Comparison of ENCODE assay signal across 1 cellular context in the genomic region with DNA sequence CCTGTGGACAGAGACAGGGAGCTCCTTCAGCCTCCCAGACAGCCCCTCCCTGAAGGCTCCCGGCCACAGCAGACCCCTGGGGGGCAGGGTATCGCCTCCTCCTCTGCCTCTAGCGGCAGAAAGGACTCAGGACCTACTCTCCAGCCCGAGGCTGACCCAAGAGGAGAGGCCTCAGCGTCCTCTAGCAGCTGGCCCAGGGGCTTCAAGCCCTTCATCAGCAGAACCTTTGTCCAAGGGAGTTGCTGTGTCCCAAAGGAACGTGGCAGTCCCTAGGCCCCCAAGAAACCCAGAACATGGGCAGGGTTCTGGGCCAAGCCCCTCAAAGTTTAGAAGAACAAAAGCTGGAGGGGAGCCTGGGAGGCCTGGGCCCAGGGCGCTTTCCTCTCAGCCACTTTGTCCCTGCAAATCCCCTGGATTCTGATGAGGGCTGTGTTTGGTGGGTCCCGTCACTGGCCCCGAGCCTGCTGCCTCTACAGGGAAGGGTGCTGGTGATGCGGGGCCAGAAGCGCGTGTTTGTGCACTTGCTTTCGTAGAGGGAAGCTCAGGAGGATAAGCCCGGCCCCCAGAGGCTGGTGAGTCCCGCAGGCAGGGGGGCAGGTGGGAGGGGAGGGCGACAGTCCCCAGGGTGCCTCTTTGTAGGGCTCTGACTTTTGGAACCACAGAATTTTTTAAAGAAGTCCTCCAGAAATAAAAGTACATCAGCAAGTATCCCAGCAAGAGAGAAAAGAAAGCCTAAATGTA.
TF ChIP-seq lines count a peak whose summit lies in the region.

No MANE protein-coding gene starts in this region.

TF ChIP-seq in HepG2, 621 proteins besides CTCF, POLR2A, EP300 and RAD21 (continued from another document and continues in another):
- TF ChIP-seq, protein P1, sequence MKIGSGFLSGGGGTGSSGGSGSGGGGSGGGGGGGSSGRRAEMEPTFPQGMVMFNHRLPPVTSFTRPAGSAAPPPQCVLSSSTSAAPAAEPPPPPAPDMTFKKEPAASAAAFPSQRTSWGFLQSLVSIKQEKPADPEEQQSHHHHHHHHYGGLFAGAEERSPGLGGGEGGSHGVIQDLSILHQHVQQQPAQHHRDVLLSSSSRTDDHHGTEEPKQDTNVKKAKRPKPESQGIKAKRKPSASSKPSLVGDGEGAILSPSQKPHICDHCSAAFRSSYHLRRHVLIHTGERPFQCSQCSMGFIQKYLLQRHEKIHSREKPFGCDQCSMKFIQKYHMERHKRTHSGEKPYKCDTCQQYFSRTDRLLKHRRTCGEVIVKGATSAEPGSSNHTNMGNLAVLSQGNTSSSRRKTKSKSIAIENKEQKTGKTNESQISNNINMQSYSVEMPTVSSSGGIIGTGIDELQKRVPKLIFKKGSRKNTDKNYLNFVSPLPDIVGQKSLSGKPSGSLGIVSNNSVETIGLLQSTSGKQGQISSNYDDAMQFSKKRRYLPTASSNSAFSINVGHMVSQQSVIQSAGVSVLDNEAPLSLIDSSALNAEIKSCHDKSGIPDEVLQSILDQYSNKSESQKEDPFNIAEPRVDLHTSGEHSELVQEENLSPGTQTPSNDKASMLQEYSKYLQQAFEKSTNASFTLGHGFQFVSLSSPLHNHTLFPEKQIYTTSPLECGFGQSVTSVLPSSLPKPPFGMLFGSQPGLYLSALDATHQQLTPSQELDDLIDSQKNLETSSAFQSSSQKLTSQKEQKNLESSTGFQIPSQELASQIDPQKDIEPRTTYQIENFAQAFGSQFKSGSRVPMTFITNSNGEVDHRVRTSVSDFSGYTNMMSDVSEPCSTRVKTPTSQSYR (CRISPR knock-in tag; IDR thresholded peaks at IDR 0.05; ENCODE audit: borderline replicate concordance) = peak; percentile 48; the same call in 1 of the 2 replicates
- TF ChIP-seq NFATC3 (CRISPR knock-in tag; IDR thresholded peaks at IDR 0.05) = no peak
- peak; percentile 62 for TF ChIP-seq ZNF501 (CRISPR knock-in tag; IDR thresholded peaks at IDR 0.05)
- TF ChIP-seq ZC3H4 (CRISPR knock-in tag; IDR thresholded peaks at IDR 0.05; ENCODE audit: borderline replicate concordance) = no peak
- TF ChIP-seq ZNF616 (CRISPR knock-in tag; IDR thresholded peaks at IDR 0.05; ENCODE audit: low read depth) = no peak
- TF ChIP-seq TEAD2 (CRISPR knock-in tag; IDR thresholded peaks at IDR 0.05) = no peak
- no peak for TF ChIP-seq CREM (IDR thresholded peaks at IDR 0.05)
- no peak for TF ChIP-seq CREM (CRISPR knock-in tag; IDR thresholded peaks at IDR 0.05)
- TF ChIP-seq ZNF232 (CRISPR knock-in tag; IDR thresholded peaks at IDR 0.05; ENCODE audit: borderline replicate concordance) = no peak
- TF ChIP-seq SCMH1 (CRISPR knock-in tag; IDR thresholded peaks at IDR 0.05; ENCODE audit: borderline replicate concordance) = no peak
- TF ChIP-seq ZSCAN29 (CRISPR knock-in tag; conservative IDR thresholded peaks at IDR 0.05) = peak; percentile 54; the same call in 1 of the 2 replicates
- no peak for TF ChIP-seq ELF1 (CRISPR knock-in tag; IDR thresholded peaks at IDR 0.05)
- TF ChIP-seq PAF1 (CRISPR knock-in tag; IDR thresholded peaks at IDR 0.05) = no peak
- TF ChIP-seq SP4 (CRISPR knock-in tag; IDR thresholded peaks at IDR 0.05) = no peak
- TF ChIP-seq TBX3 (IDR thresholded peaks at IDR 0.05; ENCODE audit: borderline replicate concordance) = no peak
- peak; percentile 64; the same call in 1 of the 2 replicates for TF ChIP-seq ZFX (CRISPR knock-in tag; IDR thresholded peaks at IDR 0.05; ENCODE audit: low read depth)
- TF ChIP-seq SP5 (CRISPR knock-in tag; IDR thresholded peaks at IDR 0.05; ENCODE audit: borderline replicate concordance, low read depth) = peak; percentile 21; the same call in 1 of the 2 replicates
- TF ChIP-seq BRCA1 (CRISPR knock-in tag; IDR thresholded peaks at IDR 0.05) = no peak
- TF ChIP-seq, protein P2, sequence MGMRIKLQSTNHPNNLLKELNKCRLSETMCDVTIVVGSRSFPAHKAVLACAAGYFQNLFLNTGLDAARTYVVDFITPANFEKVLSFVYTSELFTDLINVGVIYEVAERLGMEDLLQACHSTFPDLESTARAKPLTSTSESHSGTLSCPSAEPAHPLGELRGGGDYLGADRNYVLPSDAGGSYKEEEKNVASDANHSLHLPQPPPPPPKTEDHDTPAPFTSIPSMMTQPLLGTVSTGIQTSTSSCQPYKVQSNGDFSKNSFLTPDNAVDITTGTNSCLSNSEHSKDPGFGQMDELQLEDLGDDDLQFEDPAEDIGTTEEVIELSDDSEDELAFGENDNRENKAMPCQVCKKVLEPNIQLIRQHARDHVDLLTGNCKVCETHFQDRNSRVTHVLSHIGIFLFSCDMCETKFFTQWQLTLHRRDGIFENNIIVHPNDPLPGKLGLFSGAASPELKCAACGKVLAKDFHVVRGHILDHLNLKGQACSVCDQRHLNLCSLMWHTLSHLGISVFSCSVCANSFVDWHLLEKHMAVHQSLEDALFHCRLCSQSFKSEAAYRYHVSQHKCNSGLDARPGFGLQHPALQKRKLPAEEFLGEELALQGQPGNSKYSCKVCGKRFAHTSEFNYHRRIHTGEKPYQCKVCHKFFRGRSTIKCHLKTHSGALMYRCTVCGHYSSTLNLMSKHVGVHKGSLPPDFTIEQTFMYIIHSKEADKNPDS (CRISPR knock-in tag; IDR thresholded peaks at IDR 0.05) = no peak
- TF ChIP-seq, protein P3, sequence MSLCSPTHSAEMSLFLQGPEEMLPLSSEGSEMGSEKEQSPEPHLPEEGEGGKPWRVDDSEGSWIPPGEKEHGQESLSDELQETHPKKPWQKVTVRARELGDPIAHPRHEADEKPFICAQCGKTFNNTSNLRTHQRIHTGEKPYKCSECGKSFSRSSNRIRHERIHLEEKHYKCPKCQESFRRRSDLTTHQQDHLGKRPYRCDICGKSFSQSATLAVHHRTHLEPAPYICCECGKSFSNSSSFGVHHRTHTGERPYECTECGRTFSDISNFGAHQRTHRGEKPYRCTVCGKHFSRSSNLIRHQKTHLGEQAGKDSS (CRISPR knock-in tag; IDR thresholded peaks at IDR 0.05; ENCODE audit: borderline replicate concordance, low read depth) = 0 out of 2 replicates have a peak, but pooled peaks have one; percentile 23
- TF ChIP-seq ZNF33A (CRISPR knock-in tag; IDR thresholded peaks at IDR 0.05; ENCODE audit: borderline replicate concordance) = no peak
- no peak for TF ChIP-seq HHEX (CRISPR knock-in tag; IDR thresholded peaks at IDR 0.05)
- TF ChIP-seq SALL1 (CRISPR knock-in tag; IDR thresholded peaks at IDR 0.05) = peak; percentile 14; the same call in 1 of the 2 replicates
- TF ChIP-seq TGIF2 (CRISPR knock-in tag; IDR thresholded peaks at IDR 0.05) = no peak
- no peak for TF ChIP-seq DNMT3B (CRISPR knock-in tag; conservative IDR thresholded peaks at IDR 0.05)
- TF ChIP-seq, protein P4, sequence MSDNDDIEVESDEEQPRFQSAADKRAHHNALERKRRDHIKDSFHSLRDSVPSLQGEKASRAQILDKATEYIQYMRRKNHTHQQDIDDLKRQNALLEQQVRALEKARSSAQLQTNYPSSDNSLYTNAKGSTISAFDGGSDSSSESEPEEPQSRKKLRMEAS (IDR thresholded peaks at IDR 0.05) = no peak
- no peak for TF ChIP-seq ZNF430 (CRISPR knock-in tag; IDR thresholded peaks at IDR 0.05)
- TF ChIP-seq ZNF629 (CRISPR knock-in tag; conservative IDR thresholded peaks at IDR 0.05) = no peak
- TF ChIP-seq CBX5 (CRISPR knock-in tag; IDR thresholded peaks at IDR 0.05; ENCODE audit: borderline replicate concordance) = no peak
- TF ChIP-seq, protein P5, sequence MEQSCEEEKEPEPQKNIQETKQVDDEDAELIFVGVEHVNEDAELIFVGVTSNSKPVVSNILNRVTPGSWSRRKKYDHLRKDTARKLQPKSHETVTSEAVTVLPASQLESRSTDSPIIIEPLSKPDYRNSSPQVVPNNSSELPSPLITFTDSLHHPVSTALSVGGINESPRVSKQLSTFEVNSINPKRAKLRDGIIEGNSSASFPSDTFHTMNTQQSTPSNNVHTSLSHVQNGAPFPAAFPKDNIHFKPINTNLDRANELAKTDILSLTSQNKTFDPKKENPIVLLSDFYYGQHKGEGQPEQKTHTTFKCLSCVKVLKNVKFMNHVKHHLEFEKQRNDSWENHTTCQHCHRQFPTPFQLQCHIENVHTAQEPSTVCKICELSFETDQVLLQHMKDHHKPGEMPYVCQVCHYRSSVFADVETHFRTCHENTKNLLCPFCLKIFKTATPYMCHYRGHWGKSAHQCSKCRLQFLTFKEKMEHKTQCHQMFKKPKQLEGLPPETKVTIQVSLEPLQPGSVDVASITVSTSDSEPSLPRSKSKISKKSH (CRISPR knock-in tag; IDR thresholded peaks at IDR 0.05; ENCODE audit: borderline replicate concordance) = no peak
- TF ChIP-seq ZNF326 (CRISPR knock-in tag; IDR thresholded peaks at IDR 0.05; ENCODE audit: borderline replicate concordance) = no peak
- TF ChIP-seq, protein P6, sequence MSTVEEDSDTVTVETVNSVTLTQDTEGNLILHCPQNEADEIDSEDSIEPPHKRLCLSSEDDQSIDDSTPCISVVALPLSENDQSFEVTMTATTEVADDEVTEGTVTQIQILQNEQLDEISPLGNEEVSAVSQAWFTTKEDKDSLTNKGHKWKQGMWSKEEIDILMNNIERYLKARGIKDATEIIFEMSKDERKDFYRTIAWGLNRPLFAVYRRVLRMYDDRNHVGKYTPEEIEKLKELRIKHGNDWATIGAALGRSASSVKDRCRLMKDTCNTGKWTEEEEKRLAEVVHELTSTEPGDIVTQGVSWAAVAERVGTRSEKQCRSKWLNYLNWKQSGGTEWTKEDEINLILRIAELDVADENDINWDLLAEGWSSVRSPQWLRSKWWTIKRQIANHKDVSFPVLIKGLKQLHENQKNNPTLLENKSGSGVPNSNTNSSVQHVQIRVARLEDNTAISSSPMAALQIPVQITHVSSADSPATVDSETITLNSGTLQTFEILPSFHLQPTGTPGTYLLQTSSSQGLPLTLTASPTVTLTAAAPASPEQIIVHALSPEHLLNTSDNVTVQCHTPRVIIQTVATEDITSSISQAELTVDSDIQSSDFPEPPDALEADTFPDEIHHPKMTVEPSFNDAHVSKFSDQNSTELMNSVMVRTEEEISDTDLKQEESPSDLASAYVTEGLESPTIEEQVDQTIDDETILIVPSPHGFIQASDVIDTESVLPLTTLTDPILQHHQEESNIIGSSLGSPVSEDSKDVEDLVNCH (CRISPR knock-in tag; IDR thresholded peaks at IDR 0.05) = no peak
- TF ChIP-seq ZNF788 (CRISPR knock-in tag; IDR thresholded peaks at IDR 0.05; ENCODE audit: borderline replicate concordance) = 0 out of 2 replicates have a peak, but pooled peaks have one; percentile 39
- TF ChIP-seq, protein P7, sequence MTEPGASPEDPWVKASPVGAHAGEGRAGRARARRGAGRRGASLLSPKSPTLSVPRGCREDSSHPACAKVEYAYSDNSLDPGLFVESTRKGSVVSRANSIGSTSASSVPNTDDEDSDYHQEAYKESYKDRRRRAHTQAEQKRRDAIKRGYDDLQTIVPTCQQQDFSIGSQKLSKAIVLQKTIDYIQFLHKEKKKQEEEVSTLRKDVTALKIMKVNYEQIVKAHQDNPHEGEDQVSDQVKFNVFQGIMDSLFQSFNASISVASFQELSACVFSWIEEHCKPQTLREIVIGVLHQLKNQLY (CRISPR knock-in tag; IDR thresholded peaks at IDR 0.05) = no peak
- peak; percentile 43; the same call in 1 of the 2 replicates for TF ChIP-seq KDM5B (CRISPR knock-in tag; IDR thresholded peaks at IDR 0.05; ENCODE audit: borderline replicate concordance)
- TF ChIP-seq, protein P8, sequence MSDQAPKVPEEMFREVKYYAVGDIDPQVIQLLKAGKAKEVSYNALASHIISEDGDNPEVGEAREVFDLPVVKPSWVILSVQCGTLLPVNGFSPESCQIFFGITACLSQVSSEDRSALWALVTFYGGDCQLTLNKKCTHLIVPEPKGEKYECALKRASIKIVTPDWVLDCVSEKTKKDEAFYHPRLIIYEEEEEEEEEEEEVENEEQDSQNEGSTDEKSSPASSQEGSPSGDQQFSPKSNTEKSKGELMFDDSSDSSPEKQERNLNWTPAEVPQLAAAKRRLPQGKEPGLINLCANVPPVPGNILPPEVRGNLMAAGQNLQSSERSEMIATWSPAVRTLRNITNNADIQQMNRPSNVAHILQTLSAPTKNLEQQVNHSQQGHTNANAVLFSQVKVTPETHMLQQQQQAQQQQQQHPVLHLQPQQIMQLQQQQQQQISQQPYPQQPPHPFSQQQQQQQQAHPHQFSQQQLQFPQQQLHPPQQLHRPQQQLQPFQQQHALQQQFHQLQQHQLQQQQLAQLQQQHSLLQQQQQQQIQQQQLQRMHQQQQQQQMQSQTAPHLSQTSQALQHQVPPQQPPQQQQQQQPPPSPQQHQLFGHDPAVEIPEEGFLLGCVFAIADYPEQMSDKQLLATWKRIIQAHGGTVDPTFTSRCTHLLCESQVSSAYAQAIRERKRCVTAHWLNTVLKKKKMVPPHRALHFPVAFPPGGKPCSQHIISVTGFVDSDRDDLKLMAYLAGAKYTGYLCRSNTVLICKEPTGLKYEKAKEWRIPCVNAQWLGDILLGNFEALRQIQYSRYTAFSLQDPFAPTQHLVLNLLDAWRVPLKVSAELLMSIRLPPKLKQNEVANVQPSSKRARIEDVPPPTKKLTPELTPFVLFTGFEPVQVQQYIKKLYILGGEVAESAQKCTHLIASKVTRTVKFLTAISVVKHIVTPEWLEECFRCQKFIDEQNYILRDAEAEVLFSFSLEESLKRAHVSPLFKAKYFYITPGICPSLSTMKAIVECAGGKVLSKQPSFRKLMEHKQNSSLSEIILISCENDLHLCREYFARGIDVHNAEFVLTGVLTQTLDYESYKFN (CRISPR knock-in tag; conservative IDR thresholded peaks at IDR 0.05) = 0 out of 2 replicates have a peak, but pooled peaks have one; percentile 26
- TF ChIP-seq ZNF605 (CRISPR knock-in tag; IDR thresholded peaks at IDR 0.05) = no peak
- TF ChIP-seq ZNF720 (CRISPR knock-in tag; IDR thresholded peaks at IDR 0.05) = no peak
- no peak for TF ChIP-seq ZNF737 (CRISPR knock-in tag; IDR thresholded peaks at IDR 0.05; ENCODE audit: borderline replicate concordance)
- no peak for TF ChIP-seq ZNF563 (CRISPR knock-in tag; IDR thresholded peaks at IDR 0.05)
- TF ChIP-seq, protein P9, sequence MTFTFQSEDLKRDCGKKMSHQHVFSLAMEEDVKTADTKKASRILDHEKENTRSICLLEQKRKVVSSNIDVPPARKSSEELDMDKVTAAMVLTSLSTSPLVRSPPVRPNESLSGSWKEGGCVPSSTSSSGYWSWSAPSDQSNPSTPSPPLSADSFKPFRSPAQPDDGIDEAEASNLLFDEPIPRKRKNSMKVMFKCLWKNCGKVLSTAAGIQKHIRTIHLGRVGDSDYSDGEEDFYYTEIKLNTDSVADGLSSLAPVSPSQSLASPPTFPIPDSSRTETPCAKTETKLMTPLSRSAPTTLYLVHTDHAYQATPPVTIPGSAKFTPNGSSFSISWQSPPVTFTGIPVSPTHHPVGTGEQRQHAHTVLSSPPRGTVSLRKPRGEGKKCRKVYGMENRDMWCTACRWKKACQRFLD (CRISPR knock-in tag; IDR thresholded peaks at IDR 0.05; ENCODE audit: borderline replicate concordance) = no peak
